In genomic region chr19:37329686-37330085, GRCh38 we compare ENCODE assay signal across 1 cellular context.
TF ChIP-seq lines count a peak whose summit lies in the region.

No MANE protein-coding gene starts in this region.

TF ChIP-seq in H1, 55 proteins besides CTCF, POLR2A, EP300 and RAD21 (continued from another document):
- TF ChIP-seq NRF1 (IDR thresholded peaks at IDR 0.05; ENCODE audit: low read depth, low read length) (no peak), E2F6 (IDR thresholded peaks at IDR 0.05) (no peak), BCL11A (IDR thresholded peaks at IDR 0.05; ENCODE audit: low read depth in 2 of 2, low read length in 2 of 2) (no peak), GABPA (IDR thresholded peaks at IDR 0.05; ENCODE audit: borderline replicate concordance, insufficient read depth, low read length) (no peak), SP4 (IDR thresholded peaks at IDR 0.05; ENCODE audit: low read length) (no peak), BRCA1 (IDR thresholded peaks at IDR 0.05; ENCODE audit: low read depth, low read length) (no peak), ZNF274 (IDR thresholded peaks at IDR 0.05; ENCODE audit: borderline replicate concordance, extremely low read depth, low read length) (no peak), RNF2 (IDR thresholded peaks at IDR 0.05; ENCODE audit: borderline replicate concordance, low read depth, low read length, missing control alignments, poor library complexity, severe bottlenecking) (no peak)
- TF ChIP-seq, protein P1, sequence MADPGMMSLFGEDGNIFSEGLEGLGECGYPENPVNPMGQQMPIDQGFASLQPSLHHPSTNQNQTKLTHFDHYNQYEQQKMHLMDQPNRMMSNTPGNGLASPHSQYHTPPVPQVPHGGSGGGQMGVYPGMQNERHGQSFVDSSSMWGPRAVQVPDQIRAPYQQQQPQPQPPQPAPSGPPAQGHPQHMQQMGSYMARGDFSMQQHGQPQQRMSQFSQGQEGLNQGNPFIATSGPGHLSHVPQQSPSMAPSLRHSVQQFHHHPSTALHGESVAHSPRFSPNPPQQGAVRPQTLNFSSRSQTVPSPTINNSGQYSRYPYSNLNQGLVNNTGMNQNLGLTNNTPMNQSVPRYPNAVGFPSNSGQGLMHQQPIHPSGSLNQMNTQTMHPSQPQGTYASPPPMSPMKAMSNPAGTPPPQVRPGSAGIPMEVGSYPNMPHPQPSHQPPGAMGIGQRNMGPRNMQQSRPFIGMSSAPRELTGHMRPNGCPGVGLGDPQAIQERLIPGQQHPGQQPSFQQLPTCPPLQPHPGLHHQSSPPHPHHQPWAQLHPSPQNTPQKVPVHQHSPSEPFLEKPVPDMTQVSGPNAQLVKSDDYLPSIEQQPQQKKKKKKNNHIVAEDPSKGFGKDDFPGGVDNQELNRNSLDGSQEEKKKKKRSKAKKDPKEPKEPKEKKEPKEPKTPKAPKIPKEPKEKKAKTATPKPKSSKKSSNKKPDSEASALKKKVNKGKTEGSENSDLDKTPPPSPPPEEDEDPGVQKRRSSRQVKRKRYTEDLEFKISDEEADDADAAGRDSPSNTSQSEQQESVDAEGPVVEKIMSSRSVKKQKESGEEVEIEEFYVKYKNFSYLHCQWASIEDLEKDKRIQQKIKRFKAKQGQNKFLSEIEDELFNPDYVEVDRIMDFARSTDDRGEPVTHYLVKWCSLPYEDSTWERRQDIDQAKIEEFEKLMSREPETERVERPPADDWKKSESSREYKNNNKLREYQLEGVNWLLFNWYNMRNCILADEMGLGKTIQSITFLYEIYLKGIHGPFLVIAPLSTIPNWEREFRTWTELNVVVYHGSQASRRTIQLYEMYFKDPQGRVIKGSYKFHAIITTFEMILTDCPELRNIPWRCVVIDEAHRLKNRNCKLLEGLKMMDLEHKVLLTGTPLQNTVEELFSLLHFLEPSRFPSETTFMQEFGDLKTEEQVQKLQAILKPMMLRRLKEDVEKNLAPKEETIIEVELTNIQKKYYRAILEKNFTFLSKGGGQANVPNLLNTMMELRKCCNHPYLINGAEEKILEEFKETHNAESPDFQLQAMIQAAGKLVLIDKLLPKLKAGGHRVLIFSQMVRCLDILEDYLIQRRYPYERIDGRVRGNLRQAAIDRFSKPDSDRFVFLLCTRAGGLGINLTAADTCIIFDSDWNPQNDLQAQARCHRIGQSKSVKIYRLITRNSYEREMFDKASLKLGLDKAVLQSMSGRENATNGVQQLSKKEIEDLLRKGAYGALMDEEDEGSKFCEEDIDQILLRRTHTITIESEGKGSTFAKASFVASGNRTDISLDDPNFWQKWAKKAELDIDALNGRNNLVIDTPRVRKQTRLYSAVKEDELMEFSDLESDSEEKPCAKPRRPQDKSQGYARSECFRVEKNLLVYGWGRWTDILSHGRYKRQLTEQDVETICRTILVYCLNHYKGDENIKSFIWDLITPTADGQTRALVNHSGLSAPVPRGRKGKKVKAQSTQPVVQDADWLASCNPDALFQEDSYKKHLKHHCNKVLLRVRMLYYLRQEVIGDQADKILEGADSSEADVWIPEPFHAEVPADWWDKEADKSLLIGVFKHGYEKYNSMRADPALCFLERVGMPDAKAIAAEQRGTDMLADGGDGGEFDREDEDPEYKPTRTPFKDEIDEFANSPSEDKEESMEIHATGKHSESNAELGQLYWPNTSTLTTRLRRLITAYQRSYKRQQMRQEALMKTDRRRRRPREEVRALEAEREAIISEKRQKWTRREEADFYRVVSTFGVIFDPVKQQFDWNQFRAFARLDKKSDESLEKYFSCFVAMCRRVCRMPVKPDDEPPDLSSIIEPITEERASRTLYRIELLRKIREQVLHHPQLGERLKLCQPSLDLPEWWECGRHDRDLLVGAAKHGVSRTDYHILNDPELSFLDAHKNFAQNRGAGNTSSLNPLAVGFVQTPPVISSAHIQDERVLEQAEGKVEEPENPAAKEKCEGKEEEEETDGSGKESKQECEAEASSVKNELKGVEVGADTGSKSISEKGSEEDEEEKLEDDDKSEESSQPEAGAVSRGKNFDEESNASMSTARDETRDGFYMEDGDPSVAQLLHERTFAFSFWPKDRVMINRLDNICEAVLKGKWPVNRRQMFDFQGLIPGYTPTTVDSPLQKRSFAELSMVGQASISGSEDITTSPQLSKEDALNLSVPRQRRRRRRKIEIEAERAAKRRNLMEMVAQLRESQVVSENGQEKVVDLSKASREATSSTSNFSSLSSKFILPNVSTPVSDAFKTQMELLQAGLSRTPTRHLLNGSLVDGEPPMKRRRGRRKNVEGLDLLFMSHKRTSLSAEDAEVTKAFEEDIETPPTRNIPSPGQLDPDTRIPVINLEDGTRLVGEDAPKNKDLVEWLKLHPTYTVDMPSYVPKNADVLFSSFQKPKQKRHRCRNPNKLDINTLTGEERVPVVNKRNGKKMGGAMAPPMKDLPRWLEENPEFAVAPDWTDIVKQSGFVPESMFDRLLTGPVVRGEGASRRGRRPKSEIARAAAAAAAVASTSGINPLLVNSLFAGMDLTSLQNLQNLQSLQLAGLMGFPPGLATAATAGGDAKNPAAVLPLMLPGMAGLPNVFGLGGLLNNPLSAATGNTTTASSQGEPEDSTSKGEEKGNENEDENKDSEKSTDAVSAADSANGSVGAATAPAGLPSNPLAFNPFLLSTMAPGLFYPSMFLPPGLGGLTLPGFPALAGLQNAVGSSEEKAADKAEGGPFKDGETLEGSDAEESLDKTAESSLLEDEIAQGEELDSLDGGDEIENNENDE (IDR thresholded peaks at IDR 0.05; ENCODE audit: insufficient replicate concordance, low read length) = no peak
